9 cellular contexts compared by ENCODE assay signal in genomic region chr2:152647417-152648010, GRCh38.
DNase-seq lines count a peak whose midpoint lies in the region; ATAC-seq and TF ChIP-seq lines count a peak whose summit lies in the region.
"Had no signal": no experiment of that assay in that cellular context is flagged by ENCODE, and none has a peak within 500 bp of the region (broad histone marks: within the 10 kb centered on the region; RNA-seq: fewer than 3 reads in every experiment).

No MANE protein-coding gene starts in this region.

- no peaks in the 10 kb centered on the region for H3K27me3 ChIP-seq in stomach

- H3K4me1 Mint-ChIP-seq in immature natural killer cell = no peaks in the 10 kb centered on the region
- H3K4me1 Mint-ChIP-seq: stimulated activated memory B cell treated with anti-CD40 and anti-IgM and Interleukin-4, amounts not matched to agents 10 μg/mL and 1 μg/mL and 100 μg/mL, for 72 hours had no signal

- peaks cover 4 to 55% (median 45%) of the 10 kb centered on the region in 4 donors for H3K36me3 ChIP-seq in stomach

- no peak for TF ChIP-seq EP300 in stomach (IDR thresholded peaks at IDR 0.05)

- 26 to 38% (median 32%) methylated on average over 10 of the region's 10 CpGs for WGBS in stomach, 5 donors

- H3K27me3 Mint-ChIP-seq in immature natural killer cell (ENCODE audit: low read depth in 3 of 3) = peaks cover 0 to 2% (median 0%) of the 10 kb centered on the region in 3 donors
- H3K27me3 Mint-ChIP-seq: stimulated activated memory B cell treated with anti-CD40 and anti-IgM and Interleukin-4, amounts not matched to agents 10 μg/mL and 1 μg/mL and 100 μg/mL, for 72 hours had no signal

- H3K27ac Mint-ChIP-seq in immature natural killer cell = peak overlapping the region in 4 of 6 donors; percentile 8 to 75 (median 64)
- H3K27ac Mint-ChIP-seq: stimulated activated memory B cell treated with anti-CD40 and anti-IgM and Interleukin-4, amounts not matched to agents 10 μg/mL and 1 μg/mL and 100 μg/mL, for 72 hours had no signal

- TF ChIP-seq POLR2A in stomach (IDR thresholded peaks at IDR 0.05) = no peak

- no peak overlapping the region for H3K4me3 Mint-ChIP-seq in immature natural killer cell
- H3K4me3 Mint-ChIP-seq: stimulated activated memory B cell treated with anti-CD40 and anti-IgM and Interleukin-4, amounts not matched to agents 10 μg/mL and 1 μg/mL and 100 μg/mL, for 72 hours had no signal

- H3K27ac ChIP-seq in angular gyrus (ENCODE audit: low read depth, low read length) (peak overlapping the region; percentile 22), stomach (peak overlapping the region in 4 of 5 donors; percentile 29 to 54 (median 42))

- no peak for TF ChIP-seq CTCF in stomach (IDR thresholded peaks at IDR 0.05)

- ATAC-seq in GM19463 (IDR thresholded peaks at IDR 0.05; ENCODE audit: unreplicated experiment) = no peak
- ATAC-seq: stimulated activated memory B cell treated with anti-CD40 and anti-IgM and Interleukin-4, amounts not matched to agents 10 μg/mL and 1 μg/mL and 100 μg/mL, for 72 hours had no signal

- H3K36me3 Mint-ChIP-seq in immature natural killer cell = no peaks in the 10 kb centered on the region

- intact Hi-C loops in stomach (cut with DNase I; ENCODE audit: low total_unique reads) = no loop called here

- no peaks in the 10 kb centered on the region for H3K9me3 Mint-ChIP-seq in immature natural killer cell
- H3K9me3 Mint-ChIP-seq: stimulated activated memory B cell treated with anti-CD40 and anti-IgM and Interleukin-4, amounts not matched to agents 10 μg/mL and 1 μg/mL and 100 μg/mL, for 72 hours had no signal

- no peak overlapping the region for H3K4me3 ChIP-seq in stomach

- no peaks in the 10 kb centered on the region for H3K9me3 ChIP-seq in stomach

- peaks cover 15 to 37% (median 26%) of the 10 kb centered on the region in 4 donors for H3K4me1 ChIP-seq in stomach

- DNase-seq in NCI-H1105 (lab: John Stamatoyannopoulos, UW) (peak; percentile 74), immature natural killer cell (no peak), stomach (peak; percentile 81), GOT3 (lab: John Stamatoyannopoulos, UW) (no peak), COR-L47 (lab: John Stamatoyannopoulos, UW) (no peak), OCI-M1 (lab: John Stamatoyannopoulos, UW) (no peak)

Comparison
In these comparisons a context has a peak if more than half of its experiments do, and no peak if none do; other contexts are left out.
1. DNase-seq: peak in NCI-H1105 (single experiment) and stomach (single experiment); none in immature natural killer cell (0 of 3), GOT3 (single experiment), COR-L47 (single experiment) and OCI-M1 (single experiment).